In the genomic region with DNA sequence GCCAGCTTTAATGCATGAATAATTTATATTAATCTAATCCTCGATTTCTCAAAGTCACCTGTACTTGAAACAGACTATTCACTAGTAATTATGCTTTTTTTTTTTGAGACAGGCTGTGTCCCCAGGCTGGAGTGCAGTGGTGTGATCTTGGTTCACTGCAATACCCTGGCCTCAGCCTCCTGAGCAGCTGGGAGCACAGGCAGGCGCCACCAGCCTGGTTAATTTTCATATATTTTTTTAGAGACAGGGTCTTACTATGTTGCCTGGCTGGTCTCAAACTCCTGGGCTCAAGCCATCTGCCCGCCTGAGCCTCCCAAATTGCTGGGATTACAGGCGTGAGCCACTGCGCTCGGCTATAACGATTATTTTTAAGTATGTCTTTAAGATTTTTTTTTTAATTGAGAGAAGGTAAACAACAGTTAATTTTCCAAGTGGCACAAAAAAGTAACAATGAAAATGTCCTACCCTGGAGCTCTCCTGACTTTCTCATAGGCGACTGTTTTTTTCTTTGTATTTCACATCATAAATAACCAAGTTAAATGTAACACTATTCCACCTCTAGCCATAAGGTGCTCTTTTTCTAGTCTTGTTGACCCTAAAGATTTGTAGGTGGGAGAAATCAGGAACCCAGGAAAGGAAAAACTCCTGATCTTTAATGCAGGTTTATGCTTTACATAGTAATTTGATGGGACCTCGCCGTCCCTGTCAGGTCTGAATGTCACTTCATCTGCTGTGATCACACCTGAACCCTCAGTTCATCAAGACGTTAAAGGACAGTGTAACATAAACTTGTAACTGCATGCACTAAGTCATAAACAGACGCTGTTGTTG, we compare ENCODE assay signal across 9 cellular contexts. TPM values are rescaled to one million over a fixed set of nuclear protein-coding genes. Genes with fewer than 3 reads are reported as not detected.
DNase-seq lines count a peak whose midpoint lies in the region; ATAC-seq, FAIRE-seq and TF ChIP-seq lines count a peak whose summit lies in the region.
"Had no signal": no experiment of that assay in that cellular context is flagged by ENCODE, and none has a peak within 500 bp of the region (broad histone marks: within the 10 kb centered on the region; RNA-seq: fewer than 3 reads in every experiment).

No MANE protein-coding gene starts in this region.

- H3K4me3 Mint-ChIP-seq in naive thymus-derived CD8-positive, alpha-beta T cell = peak overlapping the region; percentile 88 to 99 (median 97)

- H3K27ac Mint-ChIP-seq in naive thymus-derived CD8-positive, alpha-beta T cell = peak overlapping the region; percentile 98 to 100 (median 99)

- no peaks in the 10 kb centered on the region for H3K27me3 ChIP-seq in BJ (ENCODE audit: control insufficient read depth, insufficient read depth, low read length)

- DNase-seq in BJ (ENCODE audit: low read depth) = no peak
- DNase-seq in LNCaP clone FGC (ENCODE audit: low read depth) = no peak
- no peak for DNase-seq in caudate nucleus (lab: John Stamatoyannopoulos, UW)
- no peak for DNase-seq in naive thymus-derived CD8-positive, alpha-beta T cell
- DNase-seq in inferior parietal cortex (ENCODE audit: extremely low spot score) = no peak
- no peak for DNase-seq in GM19239 (ENCODE audit: insufficient read length, low spot score)

- peaks cover 27 to 77% (median 56%) of the 10 kb centered on the region in 4 donors for H3K4me1 Mint-ChIP-seq in naive thymus-derived CD8-positive, alpha-beta T cell

- CTCF ChIA-PET in BJ (lab: Yijun Ruan, JAX) = interaction anchor here (0.8 to 1.5 kb wide), 3 partner anchors 31 to 61 kb away, joined by 3 to 6 read pairs (median 4); no protein-coding TSS in a partner anchor

- TF ChIP-seq CTCF in BJ (IDR thresholded peaks at IDR 0.05; ENCODE audit: insufficient read depth, low read depth, low read length) (no peak), LNCaP clone FGC (IDR thresholded peaks at IDR 0.05; ENCODE audit: control insufficient read depth, extremely low read depth, insufficient read depth) (no peak)

- peaks cover 3 to 43% (median 8%) of the 10 kb centered on the region in 3 donors for H3K36me3 Mint-ChIP-seq in naive thymus-derived CD8-positive, alpha-beta T cell

- H3K36me3 ChIP-seq in BJ (ENCODE audit: control insufficient read depth, insufficient read depth, low read length) = peaks cover 2% of the 10 kb centered on the region

- POLR2A ChIA-PET in BJ (lab: Charles Lee) = no interaction called here
- POLR2A ChIA-PET in naive thymus-derived CD8-positive, alpha-beta T cell (lab: Charles Lee) = interaction anchor here (0.6 to 7.7 kb wide), 6 partner anchors 12 to 526 kb away, joined by 4 to 254 read pairs (median 62); partner anchors contain the start of genes NDUFV2, RAB12 and TWSG1

- peak overlapping the region; percentile 98 for H3K27ac ChIP-seq in caudate nucleus (ENCODE audit: low read depth, low read length)

- ATAC-seq in naive thymus-derived CD8-positive, alpha-beta T cell = no peak
- ATAC-seq in GM18502 (IDR thresholded peaks at IDR 0.05; ENCODE audit: poor library complexity, unreplicated experiment) (no peak), HG02840 (IDR thresholded peaks at IDR 0.05; ENCODE audit: low FRiP score, unreplicated experiment) (no peak)

- peak overlapping the region; percentile 98 for H3K4me3 ChIP-seq in BJ (ENCODE audit: low read depth, low read length)
- peak overlapping the region; percentile 65 for H3K4me3 ChIP-seq in LNCaP clone FGC (ENCODE audit: low read depth, low read length)

- no peaks in the 10 kb centered on the region for H3K9me3 Mint-ChIP-seq in naive thymus-derived CD8-positive, alpha-beta T cell

- no peak for FAIRE-seq in GM19239 (lab: Jason Lieb, UNC)
- FAIRE-seq: islet of Langerhans had no signal

- H3K27me3 Mint-ChIP-seq in naive thymus-derived CD8-positive, alpha-beta T cell = no peaks in the 10 kb centered on the region

RNA-seq across cellular contexts. Expression of gene ANKRD12, which starts 1.3 kb away (rescaled TPM):
- 3.0 and 5.2 TPM in 2 replicates for polyA plus RNA-seq in BJ (2011; rRNA removed)
- polyA minus RNA-seq in BJ (2011; rRNA and poly(A)+ RNA removed) = 18.6 and 19.4 TPM in 2 replicates
- 100 to 1,000 TPM; 198 to 212 TPM for total RNA-seq in naive thymus-derived CD8-positive, alpha-beta T cell
- polyA plus RNA-seq in naive thymus-derived CD8-positive, alpha-beta T cell = 10 to 100 TPM; 15.7 to 70.4 (median 26.3) TPM

RNA-seq across cellular contexts. Expression of gene NDUFV2, which starts 32.8 kb away (rescaled TPM):
- polyA plus RNA-seq in BJ (2011; rRNA removed) = 70.0 and 124 TPM in 2 replicates
- 12.1 and 13.5 TPM in 2 replicates for polyA minus RNA-seq in BJ (2011; rRNA and poly(A)+ RNA removed)
- total RNA-seq in naive thymus-derived CD8-positive, alpha-beta T cell = 100 to 1,000 TPM; 149 to 166 TPM
- 100 to 1,000 TPM; 106 to 155 (median 128) TPM for polyA plus RNA-seq in naive thymus-derived CD8-positive, alpha-beta T cell
